In the genomic region with DNA sequence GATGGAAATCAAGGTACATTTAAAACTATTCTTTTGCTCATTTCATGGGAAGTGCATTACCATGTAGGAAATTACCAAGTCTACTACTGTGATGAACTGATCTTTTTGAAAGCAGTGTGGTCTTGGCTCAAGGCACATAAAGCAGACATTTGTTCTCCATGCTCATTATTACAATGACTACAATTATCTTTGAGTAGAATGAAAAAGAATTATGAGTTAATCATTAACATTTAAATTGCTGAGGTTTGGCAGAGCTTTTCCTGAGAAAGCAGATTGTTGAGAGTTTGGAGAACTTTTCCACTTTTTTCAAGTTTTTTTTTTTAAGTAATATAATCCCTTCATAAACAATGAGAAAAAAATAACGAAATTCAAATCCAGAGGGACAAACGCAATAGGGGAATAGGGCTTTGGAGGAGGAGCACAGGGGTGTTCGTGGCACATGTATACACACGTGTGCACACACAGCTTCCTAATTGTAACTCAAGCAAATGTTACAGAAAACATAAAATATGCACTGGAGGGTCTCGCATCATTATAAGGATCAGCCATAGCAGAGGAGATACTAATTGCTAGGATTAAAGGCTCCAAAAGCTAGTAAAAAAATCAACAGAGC, we compare ENCODE assay signal across 15 cellular contexts.
"Had no signal": no experiment of that assay in that cellular context is flagged by ENCODE, and none has a peak within 500 bp of the region (broad histone marks: within the 10 kb centered on the region; RNA-seq: fewer than 3 reads in every experiment).

No MANE protein-coding gene starts in this region.

- H3K9me3 ChIP-seq: esophagus squamous epithelium, neutrophil had no signal

- H3K27ac ChIP-seq: esophagus squamous epithelium, neutrophil, parathyroid adenoma had no signal

- ATAC-seq: left lobe of liver; naive thymus-derived CD8-positive, alpha-beta T cell; stimulated activated effector memory CD8-positive, alpha-beta T cell treated with anti-CD3 and anti-CD28 coated beads, Interleukin-12 subunit alpha, Interleukin-12 subunit beta, amount 100 ng/mL, for 72 hours; T-cell had no signal

- H3K36me3 ChIP-seq: esophagus squamous epithelium, neutrophil had no signal

- H3K4me1 ChIP-seq: esophagus squamous epithelium, parathyroid adenoma had no signal

- H3K4me3 ChIP-seq: esophagus squamous epithelium had no signal

- H3K27me3 ChIP-seq: esophagus squamous epithelium, neutrophil had no signal

- DNase-seq: activated CD4-positive, alpha-beta T cell treated with anti-CD3 and anti-CD28 coated beads, Interleukin-2, amount 50 U/mL, for 48 hours; activated CD4-positive, CD25-positive, alpha-beta regulatory T cell treated with anti-CD3 and anti-CD28 coated beads, Interleukin-2, amount 50 U/mL, for 72 hours; activated naive CD4-positive, alpha-beta T cell treated with anti-CD3 and anti-CD28 coated beads, Interleukin-2, amount 10 ng/mL, durations not matched to agents 7 days and 5 days; activated T-cell treated with anti-CD3 and anti-CD28 coated beads, Interleukin-2, amount 50 U/mL, for 24 hours; esophagus squamous epithelium; head of caudate nucleus; immature natural killer cell; mammary epithelial cell; naive thymus-derived CD8-positive, alpha-beta T cell; T-cell; T-helper 9 cell had no signal
